Comparison of ENCODE assay signal across 9 cellular contexts in genomic region chr7:44959433-44959951, GRCh38. TPM values are rescaled to one million over a fixed set of nuclear protein-coding genes. Genes with fewer than 3 reads are reported as not detected.
DNase-seq lines count a peak whose midpoint lies in the region; ATAC-seq and TF ChIP-seq lines count a peak whose summit lies in the region.
"Had no signal": no experiment of that assay in that cellular context is flagged by ENCODE, and none has a peak within 500 bp of the region (broad histone marks: within the 10 kb centered on the region; RNA-seq: fewer than 3 reads in every experiment).

No MANE protein-coding gene starts in this region.

- H3K4me3 Mint-ChIP-seq in T-helper 2 cell treated with Interferon-gamma antibody and Interleukin-4, amounts not matched to agents 5 μg/mL and 100 μg/mL, for 36 hours: no peak overlapping the region
- H3K4me3 Mint-ChIP-seq in progenitor cell of endocrine pancreas (ENCODE audit: low read depth): no peak overlapping the region

- ATAC-seq in GM18868 (IDR thresholded peaks at IDR 0.05; ENCODE audit: unreplicated experiment): peak; percentile 19
- no peak for ATAC-seq in HG02938 (IDR thresholded peaks at IDR 0.05; ENCODE audit: unreplicated experiment)

- H3K36me3 Mint-ChIP-seq in T-helper 2 cell treated with Interferon-gamma antibody and Interleukin-4, amounts not matched to agents 5 μg/mL and 100 μg/mL, for 36 hours (ENCODE audit: low read depth): peaks cover 22% of the 10 kb centered on the region
- no peaks in the 10 kb centered on the region for H3K36me3 Mint-ChIP-seq in progenitor cell of endocrine pancreas (ENCODE audit: insufficient read depth)

- H3K27me3 Mint-ChIP-seq in T-helper 2 cell treated with Interferon-gamma antibody and Interleukin-4, amounts not matched to agents 5 μg/mL and 100 μg/mL, for 36 hours (ENCODE audit: low read depth): no peaks in the 10 kb centered on the region
- peaks cover 23% of the 10 kb centered on the region for H3K27me3 Mint-ChIP-seq in progenitor cell of endocrine pancreas

- H3K4me1 ChIP-seq in BE2C (no peaks in the 10 kb centered on the region), ascending aorta (peaks cover 3 to 4% of the 10 kb centered on the region in 2 donors)
- peaks cover 15% of the 10 kb centered on the region for H3K4me1 ChIP-seq in effector memory CD4-positive, alpha-beta T cell (ENCODE audit: control insufficient read depth, insufficient read depth, low read length, poor library complexity, severe bottlenecking)

- H3K36me3 ChIP-seq in BE2C: no peaks in the 10 kb centered on the region
- peaks cover 14% of the 10 kb centered on the region for H3K36me3 ChIP-seq in effector memory CD4-positive, alpha-beta T cell (ENCODE audit: control insufficient read depth, insufficient read depth, low read length)
- H3K36me3 ChIP-seq in ascending aorta: no peaks in the 10 kb centered on the region

- peak overlapping the region; percentile 68 for H3K27ac Mint-ChIP-seq in T-helper 2 cell treated with Interferon-gamma antibody and Interleukin-4, amounts not matched to agents 5 μg/mL and 100 μg/mL, for 36 hours
- H3K27ac Mint-ChIP-seq in progenitor cell of endocrine pancreas: no peak overlapping the region

- H3K4me1 Mint-ChIP-seq in T-helper 2 cell treated with Interferon-gamma antibody and Interleukin-4, amounts not matched to agents 5 μg/mL and 100 μg/mL, for 36 hours (ENCODE audit: low read depth): peaks cover 15% of the 10 kb centered on the region
- H3K4me1 Mint-ChIP-seq in progenitor cell of endocrine pancreas (ENCODE audit: low read depth): peaks cover 10% of the 10 kb centered on the region

- TF ChIP-seq CTCF in BE2C (IDR thresholded peaks at IDR 0.05; ENCODE audit: low read depth, low read length): no peak
- no peak for TF ChIP-seq CTCF in ascending aorta (IDR thresholded peaks at IDR 0.05)
- TF ChIP-seq CTCF in progenitor cell of endocrine pancreas (IDR thresholded peaks at IDR 0.05; ENCODE audit: unreplicated experiment): no peak

- peak; percentile 22 for DNase-seq in BE2C
- no peak for DNase-seq in T-helper 2 cell treated with Interferon-gamma antibody and Interleukin-4, amounts not matched to agents 5 μg/mL and 100 μg/mL, for 36 hours (ENCODE audit: low spot score)
- DNase-seq in effector memory CD4-positive, alpha-beta T cell: peak in 2 of 3 donors; percentile 49 to 60
- no peak for DNase-seq in NCI-H2171 (lab: John Stamatoyannopoulos, UW)
- DNase-seq in ascending aorta (ENCODE audit: low spot score in 2 of 2): no peak
- DNase-seq in progenitor cell of endocrine pancreas (ENCODE audit: low spot score, unreplicated experiment): no peak
- DNase-seq: occipital lobe had no signal

- no peaks in the 10 kb centered on the region for H3K9me3 ChIP-seq in BE2C
- H3K9me3 ChIP-seq in effector memory CD4-positive, alpha-beta T cell (ENCODE audit: control insufficient read depth, low read length): no peaks in the 10 kb centered on the region
- H3K9me3 ChIP-seq in ascending aorta: no peaks in the 10 kb centered on the region

- intact Hi-C loops in ascending aorta (cut with DNase I): no loop called here

- no peaks in the 10 kb centered on the region for H3K9me3 Mint-ChIP-seq in T-helper 2 cell treated with Interferon-gamma antibody and Interleukin-4, amounts not matched to agents 5 μg/mL and 100 μg/mL, for 36 hours
- no peaks in the 10 kb centered on the region for H3K9me3 Mint-ChIP-seq in progenitor cell of endocrine pancreas (ENCODE audit: low read depth)

- H3K27ac ChIP-seq in effector memory CD4-positive, alpha-beta T cell (ENCODE audit: insufficient read depth, low read length, poor library complexity, severe bottlenecking): peak overlapping the region; percentile 75
- no peak overlapping the region for H3K27ac ChIP-seq in ascending aorta

- H3K4me3 ChIP-seq in BE2C (ENCODE audit: low read depth, low read length): no peak overlapping the region
- H3K4me3 ChIP-seq in effector memory CD4-positive, alpha-beta T cell (ENCODE audit: insufficient read depth, low read depth, low read length, poor library complexity, severe bottlenecking): no peak overlapping the region
- H3K4me3 ChIP-seq in ascending aorta: no peak overlapping the region

- H3K27me3 ChIP-seq in BE2C (no peaks in the 10 kb centered on the region), ascending aorta (no peaks in the 10 kb centered on the region)
- H3K27me3 ChIP-seq in effector memory CD4-positive, alpha-beta T cell (replicated peaks; ENCODE audit: control insufficient read depth, insufficient read depth, low read length, poor library complexity, severe bottlenecking): no peaks in the 10 kb centered on the region

RNA-seq across cellular contexts. Expression of gene MYO1G, which starts 19.3 kb away (rescaled TPM):
- polyA plus RNA-seq in BE2C (2012; ENCODE audit: insufficient read depth, insufficient read length, low read depth): not detected
- total RNA-seq in ascending aorta (5.9 TPM), progenitor cell of endocrine pancreas (0.53 and 0.67 TPM in 2 replicates)

RNA-seq across cellular contexts. Expression of gene CCM2, which starts 40.5 kb away (rescaled TPM):
- 42.7 TPM for polyA plus RNA-seq in BE2C (2012; ENCODE audit: insufficient read depth, insufficient read length, low read depth)
- total RNA-seq in ascending aorta: 61.5 TPM
- total RNA-seq in progenitor cell of endocrine pancreas: 42.2 and 43.0 TPM in 2 replicates

Comparison
In these comparisons a context has a peak if more than half of its experiments do, and no peak if none do; other contexts are left out.
1. DNase-seq: peak in BE2C (single experiment) and effector memory CD4-positive, alpha-beta T cell (2 of 3); none in T-helper 2 cell treated with Interferon-gamma antibody and Interleukin-4, amounts not matched to agents 5 μg/mL and 100 μg/mL, for 36 hours (single experiment), NCI-H2171 (single experiment), ascending aorta (0 of 2) and progenitor cell of endocrine pancreas (single experiment).